9 cellular contexts compared by ENCODE assay signal in genomic region chr9:134293576-134294227, GRCh38. TPM values are rescaled to one million over a fixed set of nuclear protein-coding genes. Genes with fewer than 3 reads are reported as not detected.
DNase-seq lines count a peak whose midpoint lies in the region; ATAC-seq, FAIRE-seq and TF ChIP-seq lines count a peak whose summit lies in the region.
"Had no signal": no experiment of that assay in that cellular context is flagged by ENCODE, and none has a peak within 500 bp of the region (broad histone marks: within the 10 kb centered on the region; RNA-seq: fewer than 3 reads in every experiment).

No MANE protein-coding gene starts in this region.

- CTCF ChIA-PET in OCI-LY7 (lab: Charles Lee; ENCODE audit: unreplicated experiment) (interaction anchor here (0.6 kb wide), 1 partner anchor 50 kb away, joined by 3 read pairs; no protein-coding TSS in a partner anchor), Calu3 (lab: Charles Lee) (interaction anchor here (0.8 to 1.0 kb wide), 3 partner anchors 34 to 384 kb away, joined by 3 to 6 read pairs (median 3); no protein-coding TSS in a partner anchor)

- H3K79me2 ChIP-seq in OCI-LY7 (ENCODE audit: insufficient read depth, low read depth, low read length): no peaks in the 10 kb centered on the region

- peak in 3 of 4 donors; percentile 36 to 50 (median 36) for ATAC-seq in pancreas
- no peak for ATAC-seq in HG03439 (IDR thresholded peaks at IDR 0.05; ENCODE audit: unreplicated experiment)
- no peak for ATAC-seq in GM18870 (IDR thresholded peaks at IDR 0.05; ENCODE audit: unreplicated experiment)

- H3K4me3 ChIP-seq in BE2C (ENCODE audit: low read depth, low read length) (peak overlapping the region; percentile 46), OCI-LY7 (ENCODE audit: low read depth, low read length, poor library complexity, severe bottlenecking) (no peak overlapping the region), fibroblast of villous mesenchyme (ENCODE audit: low read depth, low read length) (peak overlapping the region; percentile 21), pancreas (no peak overlapping the region)

- no peaks in the 10 kb centered on the region for H3K36me3 ChIP-seq in BE2C
- H3K36me3 ChIP-seq in OCI-LY7 (ENCODE audit: insufficient read depth, low read length): no peaks in the 10 kb centered on the region
- H3K36me3 ChIP-seq in pancreas: no peaks in the 10 kb centered on the region

- no peak overlapping the region for H3K27ac Mint-ChIP-seq in Calu3 (ENCODE audit: unreplicated experiment)

- peaks cover 66% of the 10 kb centered on the region for H3K27me3 Mint-ChIP-seq in Calu3 (ENCODE audit: unreplicated experiment)

- H3K9me3 ChIP-seq in BE2C: no peaks in the 10 kb centered on the region
- no peaks in the 10 kb centered on the region for H3K9me3 ChIP-seq in OCI-LY7 (ENCODE audit: low read length)
- H3K9me3 ChIP-seq in pancreas: no peaks in the 10 kb centered on the region

- BruUV-seq in OCI-LY7 (replicated peaks; lab: Mats Ljungman, UMichigan): no TSS peak
- BruUV-seq in Calu3 (replicated peaks; lab: Mats Ljungman, UMichigan): no TSS peak

- no peaks in the 10 kb centered on the region for H3K36me3 Mint-ChIP-seq in Calu3 (ENCODE audit: insufficient read depth, unreplicated experiment)

- peaks cover 17% of the 10 kb centered on the region for H3K4me1 ChIP-seq in BE2C
- H3K4me1 ChIP-seq in OCI-LY7 (ENCODE audit: insufficient read depth, low read length, poor library complexity, severe bottlenecking): no peaks in the 10 kb centered on the region
- no peaks in the 10 kb centered on the region for H3K4me1 ChIP-seq in pancreas

- no peaks in the 10 kb centered on the region for H3K9me3 Mint-ChIP-seq in Calu3 (ENCODE audit: low read depth, unreplicated experiment)

- TF ChIP-seq CTCF in BE2C (IDR thresholded peaks at IDR 0.05; ENCODE audit: low read depth, low read length): no peak
- no peak for TF ChIP-seq CTCF in OCI-LY7 (conservative IDR thresholded peaks at IDR 0.05; ENCODE audit: low read length)
- no peak for TF ChIP-seq CTCF in fibroblast of villous mesenchyme (IDR thresholded peaks at IDR 0.05; ENCODE audit: insufficient read depth, low read depth, low read length)
- TF ChIP-seq CTCF in pancreas (IDR thresholded peaks at IDR 0.05): no peak
- TF ChIP-seq CTCF in Calu3 (IDR thresholded peaks at IDR 0.05; ENCODE audit: unreplicated experiment): no peak

- POLR2A ChIA-PET in OCI-LY7 (lab: Charles Lee): no interaction called here

- peak; percentile 79 for DNase-seq in BE2C
- DNase-seq in OCI-LY7 (ENCODE audit: low spot score): no peak
- DNase-seq in fibroblast of villous mesenchyme (ENCODE audit: low read depth): peak; percentile 11
- DNase-seq in pancreas: peak in 2 of 6 donors; percentile 14 to 30
- no peak for DNase-seq in GDM1 (lab: John Stamatoyannopoulos, UW)
- DNase-seq in Calu3: no peak
- DNase-seq: activated CD4-positive, alpha-beta T cell treated with anti-CD3 and anti-CD28 coated beads, Interleukin-2, amount 50 U/mL, for 4 hours had no signal

- H3K9me2 ChIP-seq in OCI-LY7 (ENCODE audit: insufficient read depth, low read length): no peaks in the 10 kb centered on the region

- peak overlapping the region; percentile 26; the same call in 1 of the 2 replicates for H3K4me2 ChIP-seq in OCI-LY7 (ENCODE audit: low read length)

- H3K27ac ChIP-seq in OCI-LY7 (ENCODE audit: low read depth, low read length, poor library complexity, severe bottlenecking) (no peak overlapping the region), pancreas (no peak overlapping the region)

- H3K27me3 ChIP-seq in BE2C (no peaks in the 10 kb centered on the region), pancreas (no peaks in the 10 kb centered on the region)

- FAIRE-seq in pancreas (lab: Jason Lieb, UNC): no peak

- no peaks in the 10 kb centered on the region for H3K4me1 Mint-ChIP-seq in Calu3 (ENCODE audit: low read depth, unreplicated experiment)

- H4K20me1 ChIP-seq in OCI-LY7 (ENCODE audit: insufficient read depth, low read length): no peaks in the 10 kb centered on the region

- intact Hi-C loops in OCI-LY7 (cut with micrococcal nuclease; ENCODE audit: unreplicated experiment): no loop called here
- intact Hi-C loops in pancreas (cut with DNase I): no loop called here
- intact Hi-C loops in Calu3 (cut with micrococcal nuclease; ENCODE audit: unreplicated experiment): no loop called here

- WGBS in pancreas, 2 donors: 40 to 47% methylated on average over 24 to 27 of the region's 27 CpGs

- H3K4me3 Mint-ChIP-seq in Calu3 (ENCODE audit: low read depth, unreplicated experiment): no peak overlapping the region

- no peak overlapping the region for H2AFZ ChIP-seq in OCI-LY7 (ENCODE audit: low read length)

RNA-seq across cellular contexts. Expression of gene RXRA, which starts 32.6 kb away (rescaled TPM):
- 47.3 TPM for polyA plus RNA-seq in BE2C (2012; ENCODE audit: insufficient read depth, insufficient read length, low read depth)
- total RNA-seq in OCI-LY7 (2014; rRNA removed; shearing (Covaris generic)): 0.05 and 0.25 TPM in 2 replicates
- total RNA-seq in OCI-LY7 (2022): 0.40 and 0.44 TPM in 2 replicates
- 14.2 and 16.0 TPM in 2 replicates for total RNA-seq in fibroblast of villous mesenchyme
- 10 to 100 TPM; 20.2 to 34.1 (median 22.9) TPM for total RNA-seq in pancreas
- 10 to 100 TPM; 22.4 to 35.1 TPM for polyA plus RNA-seq in pancreas
- 15.0 and 20.4 TPM in 2 replicates for total RNA-seq in Calu3 (2022)

Comparison
In these comparisons a context has a peak if more than half of its experiments do, and no peak if none do; other contexts are left out.
1. DNase-seq: peak in BE2C (single experiment) and fibroblast of villous mesenchyme (single experiment); none in OCI-LY7 (single experiment), GDM1 (single experiment) and Calu3 (single experiment).
2. H3K4me3 ChIP-seq: peak in BE2C (single experiment) and fibroblast of villous mesenchyme (single experiment); none in OCI-LY7 (single experiment) and pancreas (0 of 4).
3. ATAC-seq: peak in pancreas (3 of 4); none in HG03439 (single experiment) and GM18870 (single experiment).
4. RNA of gene RXRA, which starts 32.6 kb away (total RNA-seq): 20.2 to 34.1 TPM in pancreas, 14.2 to 16.0 TPM in fibroblast of villous mesenchyme and 15.0 to 20.4 TPM in Calu3; 0.05 to 0.44 TPM in OCI-LY7; every median in the first group is over 10 times any median in the second.